Comparison of ENCODE assay signal across 8 cellular contexts in genomic region chr3:152961323-152961722, GRCh38.
DNase-seq lines count a peak whose midpoint lies in the region; ATAC-seq, FAIRE-seq and TF ChIP-seq lines count a peak whose summit lies in the region.

No MANE protein-coding gene starts in this region.

- FAIRE-seq in H54 (lab: Jason Lieb, UNC): peak; percentile 73

- TF ChIP-seq POLR2A in H54 (IDR thresholded peaks at IDR 0.05; ENCODE audit: low read depth, low read length): no peak

- H3K27me3 Mint-ChIP-seq in activated T-cell treated with anti-CD3 and anti-CD28 coated beads, Interleukin-2, amount 50 U/mL, for 4 hours (ENCODE audit: low read depth): peaks cover 3% of the 10 kb centered on the region

- DNase-seq in COR-L47 (lab: John Stamatoyannopoulos, UW) (peak; percentile 48), H54 (ENCODE audit: insufficient read length, low spot score) (no peak), kidney tubule cell (ENCODE audit: low spot score) (peak; percentile 29), cerebellum (ENCODE audit: low spot score) (no peak), activated gamma-delta T cell treated with Interleukin-2 at 50 U/mL for 16 hours (no peak)
- DNase-seq in activated T-cell treated with anti-CD3 and anti-CD28 coated beads, Interleukin-2, amount 50 U/mL, for 4 hours: no peak

- ATAC-seq in SK-N-SH treated with all-trans-retinoic acid at 6 μM for 48 hours (peak; percentile 41; the same call in 1 of the 3 replicates), GM21619 (IDR thresholded peaks at IDR 0.05; ENCODE audit: unreplicated experiment) (no peak)
- no peak for ATAC-seq in activated T-cell treated with anti-CD3 and anti-CD28 coated beads, Interleukin-2, amount 50 U/mL, for 4 hours

- no peaks in the 10 kb centered on the region for H3K36me3 Mint-ChIP-seq in activated T-cell treated with anti-CD3 and anti-CD28 coated beads, Interleukin-2, amount 50 U/mL, for 4 hours (ENCODE audit: insufficient read depth)

- no peaks in the 10 kb centered on the region for H3K4me1 Mint-ChIP-seq in activated T-cell treated with anti-CD3 and anti-CD28 coated beads, Interleukin-2, amount 50 U/mL, for 4 hours (ENCODE audit: low read depth)

- H3K9me3 Mint-ChIP-seq in activated T-cell treated with anti-CD3 and anti-CD28 coated beads, Interleukin-2, amount 50 U/mL, for 4 hours: no peaks in the 10 kb centered on the region

- no peak overlapping the region for H3K4me3 Mint-ChIP-seq in activated T-cell treated with anti-CD3 and anti-CD28 coated beads, Interleukin-2, amount 50 U/mL, for 4 hours

TF ChIP-seq in SK-N-SH treated with all-trans-retinoic acid at 6 μM for 48 hours, 23 proteins besides CTCF, POLR2A, EP300 and RAD21:
- TF ChIP-seq CSDC2 (CRISPR knock-in tag; IDR thresholded peaks at IDR 0.05) (no peak), PPARA (CRISPR knock-in tag; IDR thresholded peaks at IDR 0.05; ENCODE audit: borderline replicate concordance) (no peak), OSR1 (CRISPR knock-in tag; IDR thresholded peaks at IDR 0.05) (no peak), ISL1 (CRISPR knock-in tag; IDR thresholded peaks at IDR 0.05) (no peak), BACH2 (CRISPR knock-in tag; IDR thresholded peaks at IDR 0.05; ENCODE audit: borderline replicate concordance) (no peak), SNAI2 (CRISPR knock-in tag; IDR thresholded peaks at IDR 0.05) (no peak)
- TF ChIP-seq, protein P1, sequence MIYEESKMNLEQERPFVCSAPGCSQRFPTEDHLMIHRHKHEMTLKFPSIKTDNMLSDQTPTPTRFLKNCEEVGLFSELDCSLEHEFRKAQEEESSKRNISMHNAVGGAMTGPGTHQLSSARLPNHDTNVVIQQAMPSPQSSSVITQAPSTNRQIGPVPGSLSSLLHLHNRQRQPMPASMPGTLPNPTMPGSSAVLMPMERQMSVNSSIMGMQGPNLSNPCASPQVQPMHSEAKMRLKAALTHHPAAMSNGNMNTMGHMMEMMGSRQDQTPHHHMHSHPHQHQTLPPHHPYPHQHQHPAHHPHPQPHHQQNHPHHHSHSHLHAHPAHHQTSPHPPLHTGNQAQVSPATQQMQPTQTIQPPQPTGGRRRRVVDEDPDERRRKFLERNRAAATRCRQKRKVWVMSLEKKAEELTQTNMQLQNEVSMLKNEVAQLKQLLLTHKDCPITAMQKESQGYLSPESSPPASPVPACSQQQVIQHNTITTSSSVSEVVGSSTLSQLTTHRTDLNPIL (CRISPR knock-in tag; IDR thresholded peaks at IDR 0.05; ENCODE audit: low read depth): no peak
TF ChIP-seq in SK-N-SH treated with all-trans-retinoic acid at 6 μM for 48 hours: peak in this region for 0.

Comparison
In these comparisons a context has a peak if more than half of its experiments do, and no peak if none do; other contexts are left out.
1. DNase-seq: peak in COR-L47 (single experiment) and kidney tubule cell (single experiment); none in H54 (single experiment), cerebellum (single experiment), activated gamma-delta T cell treated with Interleukin-2 at 50 U/mL for 16 hours (single experiment) and activated T-cell treated with anti-CD3 and anti-CD28 coated beads, Interleukin-2, amount 50 U/mL, for 4 hours (single experiment).